In genomic region chr13:69997061-69997460, GRCh38 we compare ENCODE assay signal across 28 cellular contexts.
"Had no signal": no experiment of that assay in that cellular context is flagged by ENCODE, and none has a peak within 500 bp of the region (broad histone marks: within the 10 kb centered on the region; RNA-seq: fewer than 3 reads in every experiment).

No MANE protein-coding gene starts in this region.

- H3K4me1 ChIP-seq: stomach, suprapubic skin, testis, thyroid gland, tibial artery, tibial nerve, transverse colon, upper lobe of left lung, upper lobe of right lung, uterus, vagina had no signal

- H3K4me3 ChIP-seq: stomach, suprapubic skin, testis, thoracic aorta, thyroid gland, tibial artery, tibial nerve, transverse colon, upper lobe of left lung, upper lobe of right lung, uterus, vagina had no signal

- H3K4me3 Mint-ChIP-seq: stimulated activated effector memory CD8-positive, alpha-beta T cell treated with anti-CD3 and anti-CD28 coated beads, Interleukin-12 subunit alpha, Interleukin-12 subunit beta, amount 100 ng/mL, for 72 hours; stimulated activated memory B cell treated with anti-CD40 and anti-IgM and Interleukin-4, amounts not matched to agents 10 μg/mL and 1 μg/mL and 100 μg/mL, for 72 hours; stimulated activated naive B cell treated with anti-CD40 and anti-IgM and Interleukin-4, amounts not matched to agents 10 μg/mL and 1 μg/mL and 100 μg/mL, for 72 hours; stimulated activated naive CD8-positive, alpha-beta T cell treated with anti-CD3 and anti-CD28 coated beads, Interleukin-15, amount 100 ng/mL, for 72 hours; stimulated activated naive CD8-positive, alpha-beta T cell treated with anti-CD3 and anti-CD28 coated beads, Interleukin-15, Interleukin-2, amounts not matched to agents 100 ng/mL and 50 ng/mL, for 24 hours; type B pancreatic cell had no signal

- H3K9me3 Mint-ChIP-seq: stimulated activated memory B cell treated with anti-CD40 and anti-IgM and Interleukin-4, amounts not matched to agents 10 μg/mL and 1 μg/mL and 100 μg/mL, for 72 hours; stimulated activated naive CD8-positive, alpha-beta T cell treated with anti-CD3 and anti-CD28 coated beads, Interleukin-15, Interleukin-2, amounts not matched to agents 100 ng/mL and 50 ng/mL, for 24 hours; type B pancreatic cell had no signal

- H3K27me3 Mint-ChIP-seq: stimulated activated memory B cell treated with anti-CD40 and anti-IgM and Interleukin-4, amounts not matched to agents 10 μg/mL and 1 μg/mL and 100 μg/mL, for 72 hours; stimulated activated naive B cell treated with anti-CD40 and anti-IgM and Interleukin-4, amounts not matched to agents 10 μg/mL and 1 μg/mL and 100 μg/mL, for 72 hours; stimulated activated naive CD8-positive, alpha-beta T cell treated with anti-CD3 and anti-CD28 coated beads, Interleukin-15, amount 100 ng/mL, for 72 hours; stimulated activated naive CD8-positive, alpha-beta T cell treated with anti-CD3 and anti-CD28 coated beads, Interleukin-15, Interleukin-2, amounts not matched to agents 100 ng/mL and 50 ng/mL, for 24 hours; type B pancreatic cell had no signal

- H3K27me3 ChIP-seq: stomach, suprapubic skin, testis, thyroid gland, tibial artery, tibial nerve, transverse colon, upper lobe of left lung, upper lobe of right lung, uterus, vagina had no signal

- H3K36me3 Mint-ChIP-seq: stimulated activated effector memory CD8-positive, alpha-beta T cell treated with anti-CD3 and anti-CD28 coated beads, Interleukin-12 subunit alpha, Interleukin-12 subunit beta, amount 100 ng/mL, for 72 hours; stimulated activated memory B cell treated with anti-CD40 and anti-IgM and Interleukin-4, amounts not matched to agents 10 μg/mL and 1 μg/mL and 100 μg/mL, for 72 hours; stimulated activated naive B cell treated with anti-CD40 and anti-IgM and Interleukin-4, amounts not matched to agents 10 μg/mL and 1 μg/mL and 100 μg/mL, for 72 hours; type B pancreatic cell had no signal

- ATAC-seq: stimulated activated effector memory CD8-positive, alpha-beta T cell treated with anti-CD3 and anti-CD28 coated beads, Interleukin-12 subunit alpha, Interleukin-12 subunit beta, amount 100 ng/mL, for 72 hours; stimulated activated memory B cell treated with anti-CD40 and anti-IgM and Interleukin-4, amounts not matched to agents 10 μg/mL and 1 μg/mL and 100 μg/mL, for 72 hours; stimulated activated naive B cell treated with anti-CD40 and anti-IgM and Interleukin-4, amounts not matched to agents 10 μg/mL and 1 μg/mL and 100 μg/mL, for 72 hours; stimulated activated naive CD8-positive, alpha-beta T cell treated with anti-CD3 and anti-CD28 coated beads, Interleukin-15, amount 100 ng/mL, for 72 hours; stimulated activated naive CD8-positive, alpha-beta T cell treated with anti-CD3 and anti-CD28 coated beads, Interleukin-15, Interleukin-2, amounts not matched to agents 100 U/mL and 50 U/mL, for 24 hours; upper lobe of right lung had no signal

- H3K27ac ChIP-seq: stomach, suprapubic skin, testis, thoracic aorta, thyroid gland, tibial artery, tibial nerve, transverse colon, upper lobe of left lung, upper lobe of right lung, uterus, vagina had no signal

- H3K4me1 Mint-ChIP-seq: stimulated activated effector memory CD8-positive, alpha-beta T cell treated with anti-CD3 and anti-CD28 coated beads, Interleukin-12 subunit alpha, Interleukin-12 subunit beta, amount 100 ng/mL, for 72 hours; stimulated activated memory B cell treated with anti-CD40 and anti-IgM and Interleukin-4, amounts not matched to agents 10 μg/mL and 1 μg/mL and 100 μg/mL, for 72 hours; stimulated activated naive B cell treated with anti-CD40 and anti-IgM and Interleukin-4, amounts not matched to agents 10 μg/mL and 1 μg/mL and 100 μg/mL, for 72 hours; stimulated activated naive CD8-positive, alpha-beta T cell treated with anti-CD3 and anti-CD28 coated beads, Interleukin-15, amount 100 ng/mL, for 72 hours had no signal

- DNase-seq: stimulated activated CD4-positive, alpha-beta T cell treated with anti-CD3 and anti-CD28 coated beads, Interleukin-2, amount 100 ng/mL, for 48 hours; stimulated activated CD4-positive, alpha-beta T cell treated with anti-CD3 and anti-CD28 coated beads, Interleukin-4, amount 100 ng/mL, for 1 hour; stimulated activated CD4-positive, alpha-beta T cell treated with anti-CD3 and anti-CD28 coated beads, Interleukin-4, amount 100 ng/mL, for 24 hours; stimulated activated CD4-positive, alpha-beta T cell treated with anti-CD3 and anti-CD28 coated beads, Interleukin-4, amount 100 ng/mL, for 4 hours; stimulated activated CD8-positive, alpha-beta memory T cell treated with anti-CD3 and anti-CD28 coated beads, Interleukin-4, amount 100 ng/mL, for 48 hours; stimulated activated naive B cell treated with anti-CD40 and anti-IgM and Interleukin-4, amounts not matched to agents 10 μg/mL and 1 μg/mL and 100 μg/mL, for 72 hours; stimulated activated naive CD4-positive, alpha-beta T cell; stimulated activated naive CD4-positive, alpha-beta T cell treated with Interleukin-2 at 50 U/mL for 16 hours; stimulated activated naive CD8-positive, alpha-beta T cell treated with anti-CD3 and anti-CD28 coated beads, Interleukin-15, amount 100 ng/mL, for 72 hours; stimulated activated naive CD8-positive, alpha-beta T cell treated with anti-CD3 and anti-CD28 coated beads, Interleukin-15, Interleukin-2, amounts not matched to agents 100 U/mL and 50 U/mL, for 24 hours; stomach; substantia nigra; testis; thyroid gland; tibial artery; transverse colon; trophoblast cell; upper lobe of left lung; upper lobe of right lung; uterus had no signal

- H3K27ac Mint-ChIP-seq: stimulated activated effector memory CD8-positive, alpha-beta T cell treated with anti-CD3 and anti-CD28 coated beads, Interleukin-12 subunit alpha, Interleukin-12 subunit beta, amount 100 ng/mL, for 72 hours; stimulated activated memory B cell treated with anti-CD40 and anti-IgM and Interleukin-4, amounts not matched to agents 10 μg/mL and 1 μg/mL and 100 μg/mL, for 72 hours; stimulated activated naive B cell treated with anti-CD40 and anti-IgM and Interleukin-4, amounts not matched to agents 10 μg/mL and 1 μg/mL and 100 μg/mL, for 72 hours; stimulated activated naive CD8-positive, alpha-beta T cell treated with anti-CD3 and anti-CD28 coated beads, Interleukin-15, amount 100 ng/mL, for 72 hours; stimulated activated naive CD8-positive, alpha-beta T cell treated with anti-CD3 and anti-CD28 coated beads, Interleukin-15, Interleukin-2, amounts not matched to agents 100 ng/mL and 50 ng/mL, for 24 hours; type B pancreatic cell had no signal

- H3K36me3 ChIP-seq: stomach, suprapubic skin, thoracic aorta, thyroid gland, tibial artery, tibial nerve, transverse colon, upper lobe of left lung, upper lobe of right lung, uterus, vagina had no signal

- H3K9me3 ChIP-seq: stomach, testis, thoracic aorta, thyroid gland, tibial artery, tibial nerve, transverse colon, upper lobe of left lung, upper lobe of right lung, uterus, vagina had no signal
